31 cellular contexts compared by ENCODE assay signal in genomic region chr3:72272356-72272755, GRCh38.
DNase-seq lines count a peak whose midpoint lies in the region; ATAC-seq and TF ChIP-seq lines count a peak whose summit lies in the region.
"Had no signal": no experiment of that assay in that cellular context is flagged by ENCODE, and none has a peak within 500 bp of the region (broad histone marks: within the 10 kb centered on the region; RNA-seq: fewer than 3 reads in every experiment).

No MANE protein-coding gene starts in this region.

- H3K27ac Mint-ChIP-seq in CD4-positive, CD25-positive, alpha-beta regulatory T cell: peak overlapping the region in 2 of 3 donors; percentile 37 to 55
- H3K27ac Mint-ChIP-seq in neural progenitor cell: no peak overlapping the region
- H3K27ac Mint-ChIP-seq: activated naive CD8-positive, alpha-beta T cell had no signal

- 93 to 96% methylated on average over 6 of the region's 6 CpGs for WGBS in aorta, 2 donors

- intact Hi-C loops in lower lobe of right lung (cut with DNase I) (no loop called here), aorta (cut with DNase I) (loop anchor here in 1 of 2 donors (10.0 kb wide), 1 partner anchor 552 kb away; no protein-coding TSS in a partner anchor)

- no peaks in the 10 kb centered on the region for H3K36me3 ChIP-seq in CD4-positive, CD25-positive, alpha-beta regulatory T cell (ENCODE audit: control insufficient read depth, insufficient read depth, low read length)
- H3K36me3 ChIP-seq in lower lobe of right lung (no peaks in the 10 kb centered on the region), aorta (ENCODE audit: control insufficient read depth in 1 of 2, insufficient read depth in 2 of 2, low read length in 1 of 2) (no peaks in the 10 kb centered on the region), neural progenitor cell (no peaks in the 10 kb centered on the region)
- H3K36me3 ChIP-seq: heart right ventricle, MG63, neutrophil, sigmoid colon, transverse colon had no signal

- H3K27me3 Mint-ChIP-seq in CD4-positive, CD25-positive, alpha-beta regulatory T cell: no peaks in the 10 kb centered on the region
- H3K27me3 Mint-ChIP-seq in neural progenitor cell (ENCODE audit: insufficient read depth, low read depth): peaks cover 10% of the 10 kb centered on the region
- H3K27me3 Mint-ChIP-seq: activated naive CD8-positive, alpha-beta T cell had no signal

- no peaks in the 10 kb centered on the region for H3K36me3 Mint-ChIP-seq in CD4-positive, CD25-positive, alpha-beta regulatory T cell
- no peaks in the 10 kb centered on the region for H3K36me3 Mint-ChIP-seq in neural progenitor cell
- H3K36me3 Mint-ChIP-seq: activated naive CD8-positive, alpha-beta T cell had no signal

- H3K4me2 ChIP-seq in neural progenitor cell: no peak overlapping the region
- H3K4me2 ChIP-seq: KMS-11 had no signal

- no peak overlapping the region for H3K27ac ChIP-seq in CD4-positive, CD25-positive, alpha-beta regulatory T cell (ENCODE audit: insufficient read depth, low read length, poor library complexity, severe bottlenecking)
- peak overlapping the region; percentile 56 for H3K27ac ChIP-seq in caudate nucleus (ENCODE audit: low read depth, low read length)
- H3K27ac ChIP-seq in lower lobe of right lung: peak overlapping the region; percentile 27
- H3K27ac ChIP-seq in aorta (ENCODE audit: low read depth in 1 of 2, low read length in 2 of 2): no peak overlapping the region
- H3K27ac ChIP-seq in neural progenitor cell: no peak overlapping the region
- H3K27ac ChIP-seq: heart right ventricle, KMS-11, neutrophil, psoas muscle, sigmoid colon, transverse colon had no signal

- H3K79me2 ChIP-seq in neural progenitor cell (ENCODE audit: low read depth): no peaks in the 10 kb centered on the region

- H4K20me1 ChIP-seq in neural progenitor cell (ENCODE audit: low read depth): no peaks in the 10 kb centered on the region

- peaks cover 0 to 73% (median 31%) of the 10 kb centered on the region in 4 donors for H3K4me1 Mint-ChIP-seq in CD4-positive, CD25-positive, alpha-beta regulatory T cell
- peaks cover 39% of the 10 kb centered on the region for H3K4me1 Mint-ChIP-seq in neural progenitor cell

- H3F3A ChIP-seq in neural progenitor cell (ENCODE audit: low read depth): no peaks in the 10 kb centered on the region

- H2AFZ ChIP-seq in neural progenitor cell (replicated peaks): no peak overlapping the region

- peaks cover 30% of the 10 kb centered on the region for H3K4me1 ChIP-seq in CD4-positive, CD25-positive, alpha-beta regulatory T cell (ENCODE audit: control insufficient read depth, insufficient read depth, low read length, poor library complexity, severe bottlenecking)
- H3K4me1 ChIP-seq in lower lobe of right lung: peaks cover 70% of the 10 kb centered on the region
- no peaks in the 10 kb centered on the region for H3K4me1 ChIP-seq in aorta (ENCODE audit: control insufficient read depth in 1 of 2, insufficient read depth in 2 of 2, low read length in 2 of 2)
- peaks cover 31% of the 10 kb centered on the region for H3K4me1 ChIP-seq in neural progenitor cell

- H3K4me3 Mint-ChIP-seq in CD4-positive, CD25-positive, alpha-beta regulatory T cell: no peak overlapping the region
- no peak overlapping the region for H3K4me3 Mint-ChIP-seq in neural progenitor cell
- H3K4me3 Mint-ChIP-seq: activated naive CD8-positive, alpha-beta T cell had no signal

- H3K9me3 Mint-ChIP-seq in CD4-positive, CD25-positive, alpha-beta regulatory T cell: no peaks in the 10 kb centered on the region
- H3K9me3 Mint-ChIP-seq in neural progenitor cell: no peaks in the 10 kb centered on the region

- no peaks in the 10 kb centered on the region for H3K27me3 ChIP-seq in CD4-positive, CD25-positive, alpha-beta regulatory T cell (ENCODE audit: control insufficient read depth, insufficient read depth, low read length)
- H3K27me3 ChIP-seq in lower lobe of right lung (ENCODE audit: low read depth): no peaks in the 10 kb centered on the region
- H3K27me3 ChIP-seq in aorta (ENCODE audit: control insufficient read depth in 1 of 2, insufficient read depth in 2 of 2, low read length in 1 of 2): no peaks in the 10 kb centered on the region
- no peaks in the 10 kb centered on the region for H3K27me3 ChIP-seq in neural progenitor cell
- H3K27me3 ChIP-seq: heart right ventricle, MG63, neutrophil, sigmoid colon, transverse colon had no signal

- H3K9me3 ChIP-seq in CD4-positive, CD25-positive, alpha-beta regulatory T cell (ENCODE audit: control insufficient read depth in 2 of 2, low read length in 2 of 2): no peaks in the 10 kb centered on the region
- H3K9me3 ChIP-seq in lower lobe of right lung (no peaks in the 10 kb centered on the region), aorta (ENCODE audit: control insufficient read depth, low read length) (no peaks in the 10 kb centered on the region), neural progenitor cell (ENCODE audit: low read depth) (no peaks in the 10 kb centered on the region)
- H3K9me3 ChIP-seq: Caco-2, MG63, neutrophil, psoas muscle, sigmoid colon, transverse colon had no signal

- no peak overlapping the region for H3K4me3 ChIP-seq in CD4-positive, CD25-positive, alpha-beta regulatory T cell (ENCODE audit: low read depth, low read length)
- H3K4me3 ChIP-seq in lower lobe of right lung: no peak overlapping the region
- H3K4me3 ChIP-seq in aorta (ENCODE audit: low read length in 2 of 2): no peak overlapping the region
- no peak overlapping the region for H3K4me3 ChIP-seq in neural progenitor cell
- H3K4me3 ChIP-seq: heart right ventricle, MG63, psoas muscle, sigmoid colon, transverse colon had no signal

- TF ChIP-seq CTCF in lower lobe of right lung (IDR thresholded peaks at IDR 0.05) (no peak), neural progenitor cell (IDR thresholded peaks at IDR 0.05) (no peak)

- DNase-seq in CD4-positive, CD25-positive, alpha-beta regulatory T cell: no peak
- DNase-seq in caudate nucleus (lab: John Stamatoyannopoulos, UW) (peak in 50 of 61 donors; percentile 9 to 78 (median 51)), lower lobe of right lung (no peak), putamen (ENCODE audit: low spot score) (peak; percentile 68), aorta (no peak), DMS53 (lab: John Stamatoyannopoulos, UW) (no peak), neural progenitor cell (ENCODE audit: low spot score) (no peak)
- DNase-seq: ACHN; activated CD4-positive, alpha-beta T cell treated with anti-CD3 and anti-CD28 coated beads for 4 hours; activated CD8-positive, alpha-beta memory T cell treated with anti-CD3 and anti-CD28 coated beads for 24 hours; activated effector memory CD4-positive, alpha-beta T cell treated with Interleukin-2 at 50 U/mL for 16 hours; Caco-2; central memory CD4-positive, alpha-beta T cell; GDM1; HCEC 1CT; heart right ventricle; mesendoderm; MG63; NCI-H2029; NCI-H524 treated with DMSO at 0.1 percent for 48 hours; psoas muscle; SHP77; sigmoid colon; stimulated activated CD4-positive, alpha-beta T cell treated with anti-CD3 and anti-CD28 coated beads, Interleukin-12 subunit alpha, Interleukin-12 subunit beta, amount 100 ng/mL, for 4 hours; stimulated activated CD4-positive, alpha-beta T cell treated with anti-CD3 and anti-CD28 coated beads, Interleukin-2, amount 100 ng/mL, for 48 hours; transverse colon had no signal

- ATAC-seq in CD4-positive, CD25-positive, alpha-beta regulatory T cell (ENCODE audit: low read depth in 2 of 2): no peak
- no peak for ATAC-seq in lower lobe of right lung
- ATAC-seq in aorta (ENCODE audit: low FRiP score): no peak
- ATAC-seq in HG03565 (IDR thresholded peaks at IDR 0.05; ENCODE audit: unreplicated experiment): no peak
- ATAC-seq: esophagus mucosa, psoas muscle had no signal

- no peak overlapping the region for H3K9ac ChIP-seq in neural progenitor cell
- H3K9ac ChIP-seq: KMS-11 had no signal

Comparison
In these comparisons a context has a peak if more than half of its experiments do, and no peak if none do; other contexts are left out.
1. DNase-seq: peak in caudate nucleus (50 of 61) and putamen (single experiment); none in CD4-positive, CD25-positive, alpha-beta regulatory T cell (0 of 3), lower lobe of right lung (single experiment), aorta (0 of 2), DMS53 (single experiment) and neural progenitor cell (single experiment).
2. H3K27ac ChIP-seq: peak in caudate nucleus (single experiment) and lower lobe of right lung (single experiment); none in CD4-positive, CD25-positive, alpha-beta regulatory T cell (single experiment), aorta (0 of 2) and neural progenitor cell (single experiment).